36 cellular contexts compared by ENCODE assay signal in the genomic region with DNA sequence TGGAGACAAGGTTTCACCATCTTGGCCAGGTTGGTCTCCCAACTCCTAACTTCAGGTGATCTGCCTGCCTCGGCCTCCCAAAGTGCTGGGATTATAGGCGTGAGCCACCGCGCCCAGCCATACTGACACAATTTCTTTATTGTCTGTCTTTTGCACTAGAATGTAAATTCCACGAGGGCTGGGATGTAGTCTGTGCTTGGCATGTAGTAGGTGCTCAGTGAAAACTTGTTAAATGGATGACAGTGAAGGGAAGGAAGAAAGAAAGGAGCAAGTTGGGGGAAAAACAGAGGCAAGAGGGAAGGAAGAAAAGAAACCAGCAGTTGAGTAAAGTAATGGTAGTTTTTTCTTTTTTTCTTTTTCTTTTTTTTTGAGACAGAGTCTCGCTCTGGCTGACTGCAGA. TPM values are rescaled to one million over a fixed set of nuclear protein-coding genes. Genes with fewer than 3 reads are reported as not detected.
A peak's percentile ranks its signal among the peaks of the same experiment; 100 is the strongest.
DNase-seq lines count a peak whose midpoint lies in the region; FAIRE-seq and TF ChIP-seq lines count a peak whose summit lies in the region.
"Had no signal": no experiment of that assay in that cellular context is flagged by ENCODE, and none has a peak within 500 bp of the region (broad histone marks: within the 10 kb centered on the region; RNA-seq: fewer than 3 reads in every experiment).

No MANE protein-coding gene starts in this region.

- H3K9me2 ChIP-seq in PC-9 (ENCODE audit: insufficient read depth), result no peaks in the 10 kb centered on the region

- H3K79me2 ChIP-seq in H9 (ENCODE audit: insufficient read depth, low read length), result no peaks in the 10 kb centered on the region
- peaks cover 10% of the 10 kb centered on the region for H3K79me2 ChIP-seq in PC-9 (ENCODE audit: low read depth)
- H3K79me2 ChIP-seq in trophoblast cell (ENCODE audit: control insufficient read depth, insufficient read depth, low read length, poor library complexity), result no peaks in the 10 kb centered on the region

- H3K18ac ChIP-seq in H9 (ENCODE audit: insufficient read length, low read depth, low read length) (no peak overlapping the region), trophoblast cell (ENCODE audit: low read length) (peak overlapping the region; percentile 84)

- no peak for TF ChIP-seq CTCF in H9 (conservative IDR thresholded peaks at IDR 0.05)
- TF ChIP-seq CTCF in HEK293 (tag by site-specific recombination; IDR thresholded peaks at IDR 0.05), result no peak
- TF ChIP-seq CTCF in PC-9 (conservative IDR thresholded peaks at IDR 0.05), result no peak
- TF ChIP-seq CTCF in D721Med (IDR thresholded peaks at IDR 0.05; ENCODE audit: insufficient read depth, missing control alignments), result no peak

- H4K12ac ChIP-seq in trophoblast cell (ENCODE audit: low read depth, low read length), result no peak overlapping the region

- H3K14ac ChIP-seq in H9 (ENCODE audit: insufficient read depth, low read length) (no peak overlapping the region), trophoblast cell (ENCODE audit: low read length) (no peak overlapping the region)

- peaks cover 10% of the 10 kb centered on the region for H3F3A ChIP-seq in PC-9 (ENCODE audit: insufficient read depth, low read depth)

- H2BK12ac ChIP-seq in H9 (ENCODE audit: insufficient read length, low read depth, low read length) (no peak overlapping the region), trophoblast cell (ENCODE audit: low read length) (no peak overlapping the region)

- POLR2A ChIA-PET in HEK293 (lab: Yijun Ruan, JAX), result no interaction called here
- POLR2A ChIA-PET in PC-9 (lab: Charles Lee; ENCODE audit: unreplicated experiment), result no interaction called here

- intact Hi-C loops in PC-9 (cut with micrococcal nuclease; ENCODE audit: unreplicated experiment), result no loop called here

- H4K91ac ChIP-seq in H9 (ENCODE audit: insufficient read length, low read depth, low read length), result no peak overlapping the region
- peak overlapping the region; percentile 4 for H4K91ac ChIP-seq in trophoblast cell (ENCODE audit: low read depth, low read length)

- H3K4me2 ChIP-seq in H9 (ENCODE audit: insufficient read depth, insufficient read length, low read length) (no peak overlapping the region), PC-9 (no peak overlapping the region), trophoblast cell (ENCODE audit: low read length) (no peak overlapping the region)
- H3K4me2 ChIP-seq: A549; BLaER1; BLaER1 treated with 17β-estradiol and CSF1 and Interleukin-3, amounts not matched to agents 10 nM and 100 nM had no signal

- H3K4me1 Mint-ChIP-seq in H9, result peaks cover 3 to 4% of the 10 kb centered on the region in 2 experiments; a peak in 2 of 4 replicates
- H3K4me1 Mint-ChIP-seq in activated naive CD8-positive, alpha-beta T cell treated with anti-CD3 and anti-CD28 coated beads for 36 hours, result peaks cover 4% of the 10 kb centered on the region
- H3K4me1 Mint-ChIP-seq: B cell, CD14-positive monocyte had no signal

- H3K9me3 Mint-ChIP-seq in H9, result no peaks in the 10 kb centered on the region
- H3K9me3 Mint-ChIP-seq in activated naive CD8-positive, alpha-beta T cell treated with anti-CD3 and anti-CD28 coated beads for 36 hours, result no peaks in the 10 kb centered on the region
- H3K9me3 Mint-ChIP-seq: CD14-positive monocyte; CD4-positive, alpha-beta memory T cell; CD4-positive, alpha-beta T cell; CD4-positive, CD25-positive, alpha-beta regulatory T cell; CD8-positive, alpha-beta memory T cell; CD8-positive, alpha-beta T cell had no signal

- DNase-seq in H9 (peak; percentile 3), PC-9 (no peak), trophoblast cell (no peak), inferior parietal cortex (ENCODE audit: extremely low spot score) (no peak), anterior cingulate cortex (lab: John Stamatoyannopoulos, UW) (no peak), D721Med (ENCODE audit: insufficient read length, low spot score) (no peak)
- no peak for DNase-seq in activated naive CD8-positive, alpha-beta T cell treated with anti-CD3 and anti-CD28 coated beads for 36 hours
- DNase-seq: 8988T; ACHN; AML-193; BE2C; C1 segment of cervical spinal cord; Caco-2; Calu3; CD4-positive, alpha-beta memory T cell; CD4-positive, alpha-beta T cell; CD4-positive, CD25-positive, alpha-beta regulatory T cell; CD8-positive, alpha-beta memory T cell; CD8-positive, alpha-beta T cell; COR-L47; DMS 273 treated with DMSO at 0.1 percent for 48 hours; DMS153; DMS53; DMS79; DMS79 treated with DMSO at 0.1 percent for 48 hours; DND-41; EL had no signal

- H3K36me3 ChIP-seq in HEK293 (ENCODE audit: control insufficient read depth in 2 of 2, insufficient read depth in 1 of 2, low read length in 2 of 2), result no peaks in the 10 kb centered on the region; a peak in 1 of 3 replicates
- 0 out of 2 replicates have a peak, but pooled peaks cover 3% of the 10 kb centered on the region for H3K36me3 ChIP-seq in PC-9 (ENCODE audit: low read depth)
- peaks cover 0 to 8% of the 10 kb centered on the region in 2 experiments for H3K36me3 ChIP-seq in trophoblast cell (ENCODE audit: control insufficient read depth in 1 of 2, insufficient read depth in 2 of 2, low read length in 2 of 2)
- H3K36me3 ChIP-seq: BE2C; BLaER1; BLaER1 treated with 17β-estradiol and CSF1 and Interleukin-3, amounts not matched to agents 10 nM and 100 nM had no signal

- H3T11ph ChIP-seq in H9 (ENCODE audit: low read length), result no peak overlapping the region

- no peak overlapping the region for H3K4me3 Mint-ChIP-seq in H9
- H3K4me3 Mint-ChIP-seq in activated naive CD8-positive, alpha-beta T cell treated with anti-CD3 and anti-CD28 coated beads for 36 hours, result no peak overlapping the region
- H3K4me3 Mint-ChIP-seq: B cell; CD14-positive monocyte; CD4-positive, alpha-beta memory T cell; CD4-positive, alpha-beta T cell; CD4-positive, CD25-positive, alpha-beta regulatory T cell; CD8-positive, alpha-beta memory T cell; CD8-positive, alpha-beta T cell had no signal

- H3K4me1 ChIP-seq in H9 (ENCODE audit: insufficient read depth, low read length) (no peaks in the 10 kb centered on the region; the same call in 1 of the 2 replicates), HEK293 (ENCODE audit: control insufficient read depth, insufficient read depth, low read length) (peaks cover 4% of the 10 kb centered on the region; the same call in 1 of the 2 replicates), PC-9 (replicated peaks; ENCODE audit: insufficient read depth) (peaks cover 19% of the 10 kb centered on the region), trophoblast cell (ENCODE audit: control insufficient read depth in 1 of 2, insufficient read depth in 2 of 2, low read length in 2 of 2) (peaks cover 4 to 5% of the 10 kb centered on the region in 2 experiments)
- H3K4me1 ChIP-seq: BE2C; BLaER1; BLaER1 treated with 17β-estradiol and CSF1 and Interleukin-3, amounts not matched to agents 10 nM and 100 nM had no signal

- H3K36me3 Mint-ChIP-seq in H9 (ENCODE audit: insufficient read depth in 1 of 3, low read depth in 3 of 3), result peaks cover 0 to 4% (median 0%) of the 10 kb centered on the region in 3 experiments; a peak in 2 of 7 replicates
- no peaks in the 10 kb centered on the region for H3K36me3 Mint-ChIP-seq in activated naive CD8-positive, alpha-beta T cell treated with anti-CD3 and anti-CD28 coated beads for 36 hours
- H3K36me3 Mint-ChIP-seq: CD14-positive monocyte; CD4-positive, alpha-beta memory T cell; CD8-positive, alpha-beta T cell had no signal

- H2AK5ac ChIP-seq in H9 (ENCODE audit: insufficient read length, low read length) (no peak overlapping the region), trophoblast cell (ENCODE audit: low read length) (peak overlapping the region; percentile 7)

- CTCF ChIA-PET in HEK293 (lab: Yijun Ruan, JAX) (no interaction called here), PC-9 (lab: Charles Lee) (no interaction called here)

- H2BK15ac ChIP-seq in H9 (ENCODE audit: low read depth, low read length), result no peak overlapping the region

- H3K27me3 ChIP-seq in H9 (ENCODE audit: insufficient read depth, low read length) (no peaks in the 10 kb centered on the region), PC-9 (ENCODE audit: insufficient read depth, low read depth) (no peaks in the 10 kb centered on the region), trophoblast cell (ENCODE audit: insufficient read depth, low read length) (no peaks in the 10 kb centered on the region)
- H3K27me3 ChIP-seq: BE2C; BLaER1; BLaER1 treated with 17β-estradiol and CSF1 and Interleukin-3, amounts not matched to agents 10 nM and 100 nM had no signal

- no peak for FAIRE-seq in D721Med (lab: Jason Lieb, UNC)
- FAIRE-seq: A204.1, A549 had no signal

- H3K9me3 ChIP-seq in H9 (ENCODE audit: control insufficient read depth, low read depth, low read length) (no peaks in the 10 kb centered on the region), HEK293 (ENCODE audit: control insufficient read depth, insufficient read depth, low read depth, low read length) (no peaks in the 10 kb centered on the region), PC-9 (ENCODE audit: insufficient read depth, low read depth) (no peaks in the 10 kb centered on the region), trophoblast cell (ENCODE audit: insufficient read depth, low read depth, low read length) (no peaks in the 10 kb centered on the region)
- H3K9me3 ChIP-seq: A549; BE2C; BLaER1; BLaER1 treated with 17β-estradiol and CSF1 and Interleukin-3, amounts not matched to agents 10 nM and 100 nM; Caco-2 had no signal

- H3K27me3 Mint-ChIP-seq in H9 (ENCODE audit: low read depth), result no peaks in the 10 kb centered on the region
- H3K27me3 Mint-ChIP-seq in activated naive CD8-positive, alpha-beta T cell treated with anti-CD3 and anti-CD28 coated beads for 36 hours, result no peaks in the 10 kb centered on the region
- H3K27me3 Mint-ChIP-seq: B cell; CD4-positive, alpha-beta memory T cell; CD4-positive, alpha-beta T cell; CD4-positive, CD25-positive, alpha-beta regulatory T cell; CD8-positive, alpha-beta memory T cell had no signal

- H3K27ac ChIP-seq in H9 (ENCODE audit: insufficient read length, low read depth, low read length) (no peak overlapping the region), HEK293 (ENCODE audit: extremely low read depth, low read depth, low read length) (no peak overlapping the region), PC-9 (no peak overlapping the region), trophoblast cell (ENCODE audit: low read depth, low read length) (no peak overlapping the region)
- H3K27ac ChIP-seq: 22Rv1; A549; BLaER1; BLaER1 treated with 17β-estradiol and CSF1 and Interleukin-3, amounts not matched to agents 10 nM and 100 nM; C4-2B had no signal

- TSS peak; percentile 4 for BruUV-seq in PC-9 (replicated peaks; lab: Mats Ljungman, UMichigan)

- no peak overlapping the region for H3K56ac ChIP-seq in H9 (ENCODE audit: insufficient read length, low read depth, low read length)

- no peak overlapping the region for H2BK20ac ChIP-seq in H9 (ENCODE audit: low read depth, low read length, poor library complexity, severe bottlenecking)

- no peak overlapping the region for H3K4me3 ChIP-seq in HEK293 (ENCODE audit: low read depth, low read length)
- H3K4me3 ChIP-seq in PC-9, result no peak overlapping the region
- no peak overlapping the region for H3K4me3 ChIP-seq in trophoblast cell (ENCODE audit: low read depth, low read length)
- H3K4me3 ChIP-seq: A549; BLaER1; BLaER1 treated with 17β-estradiol and CSF1 and Interleukin-3, amounts not matched to agents 10 nM and 100 nM had no signal

- H4K8ac ChIP-seq in H9 (replicated peaks; ENCODE audit: insufficient read length, low read depth, low read length) (no peak overlapping the region), trophoblast cell (ENCODE audit: low read depth, low read length) (no peak overlapping the region)

- H2BK5ac ChIP-seq in H9 (ENCODE audit: insufficient read length, low read length) (no peak overlapping the region), trophoblast cell (ENCODE audit: low read depth, low read length, poor library complexity) (no peak overlapping the region)

- H3K4ac ChIP-seq in H9 (ENCODE audit: low read depth, low read length), result no peak overlapping the region
- no peak overlapping the region for H3K4ac ChIP-seq in trophoblast cell (ENCODE audit: low read depth, low read length)

- H3K9ac ChIP-seq in H9 (ENCODE audit: extremely low read depth, insufficient read length, low read length), result no peak overlapping the region
- no peak overlapping the region for H3K9ac ChIP-seq in trophoblast cell (ENCODE audit: low read length)
- H3K9ac ChIP-seq: BLaER1; BLaER1 treated with 17β-estradiol and CSF1 and Interleukin-3, amounts not matched to agents 10 nM and 100 nM had no signal

- WGBS in H9 (ENCODE audit: extremely low coverage, insufficient read length, low lambda C conversion rate), result no CpG with 5 or more reads among the region's 6 CpGs
- no CpG with 5 or more reads among the region's 6 CpGs for WGBS in trophoblast cell (ENCODE audit: extremely low coverage, insufficient coverage, insufficient read length)

- H2BK120ac ChIP-seq in H9 (ENCODE audit: low read depth, low read length, poor library complexity, severe bottlenecking) (no peak overlapping the region), trophoblast cell (ENCODE audit: insufficient read depth, low read length, poor library complexity) (no peak overlapping the region)

- H3K23ac ChIP-seq in H9 (ENCODE audit: insufficient read length, low read depth, low read length), result no peak overlapping the region
- no peak overlapping the region for H3K23ac ChIP-seq in trophoblast cell (ENCODE audit: low read length)

- no peaks in the 10 kb centered on the region for H3K23me2 ChIP-seq in H9 (ENCODE audit: insufficient read length, low read depth, low read length, poor library complexity, severe bottlenecking)

- H2AFZ ChIP-seq in H9 (ENCODE audit: low read length) (no peak overlapping the region), PC-9 (no peak overlapping the region), trophoblast cell (ENCODE audit: insufficient read depth, low read length, poor library complexity) (no peak overlapping the region)

- H3K79me1 ChIP-seq in H9 (ENCODE audit: insufficient read depth, low read depth, low read length, poor library complexity, severe bottlenecking) (no peaks in the 10 kb centered on the region), trophoblast cell (ENCODE audit: low read length) (peaks cover 2% of the 10 kb centered on the region)

- no peak overlapping the region for H4K5ac ChIP-seq in H9 (ENCODE audit: insufficient read length, low read depth, low read length)

- H3K27ac Mint-ChIP-seq in H9, result peak overlapping the region in 1 of 3 experiments; percentile 22; a peak in 1 of 7 replicates
- H3K27ac Mint-ChIP-seq in activated naive CD8-positive, alpha-beta T cell treated with anti-CD3 and anti-CD28 coated beads for 36 hours, result no peak overlapping the region
- H3K27ac Mint-ChIP-seq: B cell; CD14-positive monocyte; CD4-positive, alpha-beta T cell; CD4-positive, CD25-positive, alpha-beta regulatory T cell had no signal

- no peaks in the 10 kb centered on the region for H4K20me1 ChIP-seq in H9 (ENCODE audit: control insufficient read depth, insufficient read depth, insufficient read length)
- H4K20me1 ChIP-seq in PC-9 (ENCODE audit: insufficient read depth), result no peaks in the 10 kb centered on the region
- H4K20me1 ChIP-seq: BLaER1; BLaER1 treated with 17β-estradiol and CSF1 and Interleukin-3, amounts not matched to agents 10 nM and 100 nM had no signal

RNA-seq across cellular contexts. Expression of a gene that starts 53.1 kb away (rescaled TPM):
- 40.8 and 42.1 TPM in 2 replicates for total RNA-seq in H9 (2021)
- total RNA-seq in PC-9 (2021), result 73.1 and 98.6 TPM in 2 replicates
- 143 and 152 TPM in 2 replicates for polyA plus RNA-seq in trophoblast cell (2013)
- total RNA-seq in activated naive CD8-positive, alpha-beta T cell treated with anti-CD3 and anti-CD28 coated beads for 36 hours, result 10 to 100 TPM; 27.8 to 28.1 TPM
